Comparison of ENCODE assay signal across 8 cellular contexts in genomic region chr15:55991841-55992768, GRCh38. TPM values are rescaled to one million over a fixed set of nuclear protein-coding genes. Genes with fewer than 3 reads are reported as not detected.
DNase-seq lines count a peak whose midpoint lies in the region; ATAC-seq, FAIRE-seq and TF ChIP-seq lines count a peak whose summit lies in the region.

No MANE protein-coding gene starts in this region.

- H3K4me3 ChIP-seq in HAP-1, result peak overlapping the region; percentile 82
- peak overlapping the region; percentile 89 for H3K4me3 ChIP-seq in WERI-Rb-1 (ENCODE audit: low read depth, low read length)
- peak overlapping the region in 1 of 2 donors; percentile 93 for H3K4me3 ChIP-seq in small intestine (ENCODE audit: low read depth in 1 of 2, low read length in 2 of 2)

- H3K9me3 Mint-ChIP-seq in glutamatergic neuron (ENCODE audit: unreplicated experiment), result peaks cover 4% of the 10 kb centered on the region

- H3K36me3 Mint-ChIP-seq in glutamatergic neuron (ENCODE audit: unreplicated experiment), result no peaks in the 10 kb centered on the region

- ATAC-seq in HG02763 (IDR thresholded peaks at IDR 0.05; ENCODE audit: unreplicated experiment), result no peak
- ATAC-seq in HG02938 (IDR thresholded peaks at IDR 0.05; ENCODE audit: unreplicated experiment), result no peak

- H3K27ac ChIP-seq in WERI-Rb-1, result peak overlapping the region; percentile 90
- peak overlapping the region; percentile 15 to 26 for H3K27ac ChIP-seq in small intestine (ENCODE audit: low read depth in 1 of 2, low read length in 1 of 2)

- H3K27me3 ChIP-seq in HAP-1 (ENCODE audit: low read depth) (no peaks in the 10 kb centered on the region), WERI-Rb-1 (ENCODE audit: insufficient read depth, low read depth, severe bottlenecking) (no peaks in the 10 kb centered on the region), small intestine (ENCODE audit: control insufficient read depth in 2 of 2, insufficient read depth in 2 of 2, low read length in 2 of 2) (no peaks in the 10 kb centered on the region)

- H3K36me3 ChIP-seq in HAP-1 (replicated peaks) (no peaks in the 10 kb centered on the region), WERI-Rb-1 (no peaks in the 10 kb centered on the region), small intestine (ENCODE audit: control insufficient read depth in 2 of 2, insufficient read depth in 2 of 2, low read length in 2 of 2) (no peaks in the 10 kb centered on the region)

- H3K27me3 Mint-ChIP-seq in glutamatergic neuron (ENCODE audit: unreplicated experiment), result peaks cover 3% of the 10 kb centered on the region

- in situ Hi-C loops in HAP-1 (cut with MboI; ENCODE audit: low sequenced_read_pairs), result no loop called here

- no peak for FAIRE-seq in small intestine (lab: Jason Lieb, UNC)

- H3K4me1 ChIP-seq in HAP-1 (peaks cover 19% of the 10 kb centered on the region), small intestine (ENCODE audit: control insufficient read depth in 2 of 2, insufficient read depth in 1 of 2, low read depth in 1 of 2, low read length in 1 of 2) (peaks cover 0 to 6% of the 10 kb centered on the region in 2 donors)

- H3K9me3 ChIP-seq in HAP-1 (no peaks in the 10 kb centered on the region), WERI-Rb-1 (ENCODE audit: severe bottlenecking) (no peaks in the 10 kb centered on the region), small intestine (ENCODE audit: control insufficient read depth, low read depth) (no peaks in the 10 kb centered on the region)

- H3K4me1 Mint-ChIP-seq in glutamatergic neuron (ENCODE audit: low read depth, unreplicated experiment), result no peaks in the 10 kb centered on the region

- no peak for DNase-seq in HAP-1 (ENCODE audit: low spot score in 2 of 2)
- DNase-seq in WERI-Rb-1, result no peak
- no peak for DNase-seq in glutamatergic neuron
- peak; percentile 82 for DNase-seq in small intestine
- no peak for DNase-seq in midbrain (lab: John Stamatoyannopoulos, UW)
- no peak for DNase-seq in H4 (ENCODE audit: low spot score)

- TF ChIP-seq CTCF in WERI-Rb-1 (IDR thresholded peaks at IDR 0.05; ENCODE audit: low read depth, low read length) (no peak), glutamatergic neuron (IDR thresholded peaks at IDR 0.05; ENCODE audit: partially characterized antibody, unreplicated experiment) (no peak)

- WGBS in small intestine, 3 donors, result 16 to 33% (median 31%) methylated on average over 12 of the region's 12 CpGs

- H3K4me3 Mint-ChIP-seq in glutamatergic neuron (ENCODE audit: unreplicated experiment), result peak overlapping the region; percentile 92

- no peak overlapping the region for H3K27ac Mint-ChIP-seq in glutamatergic neuron (ENCODE audit: unreplicated experiment)

RNA-seq across cellular contexts. Expression of gene NEDD4, which starts 1.3 kb away (rescaled TPM):
- total RNA-seq in glutamatergic neuron (ENCODE audit: unreplicated experiment), result 3.7 TPM
- polyA plus RNA-seq in small intestine, result 10 to 100 TPM in 1 of 3 donors, 1 to 10 TPM in 2; 5.6 to 10.5 (median 7.3) TPM
- total RNA-seq in H4 (2014; rRNA removed; shearing (Covaris generic)), result 31.5 and 35.6 TPM in 2 replicates
